Comparison of ENCODE assay signal across 8 cellular contexts in the genomic region with DNA sequence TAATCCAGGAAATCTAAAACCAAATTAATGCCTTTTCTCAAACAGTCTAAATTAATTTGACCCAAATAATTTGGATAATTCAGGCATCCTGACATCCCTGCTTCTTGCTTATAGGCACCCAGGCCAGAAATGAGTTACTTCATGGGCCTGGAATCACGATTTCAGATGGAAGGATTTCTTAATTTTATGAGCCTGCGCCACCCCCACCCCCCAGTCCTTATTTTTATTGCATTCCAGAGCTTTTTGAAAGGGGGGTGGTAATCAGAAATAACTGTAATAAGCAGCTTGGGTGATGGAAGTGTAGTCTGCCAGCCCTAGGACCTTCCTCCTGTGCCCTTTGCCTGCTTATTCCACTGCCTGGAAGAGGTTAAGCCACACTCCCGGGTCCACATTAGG. TPM values are rescaled to one million over a fixed set of nuclear protein-coding genes. Genes with fewer than 3 reads are reported as not detected.
A peak's percentile ranks its signal among the peaks of the same experiment; 100 is the strongest.
DNase-seq lines count a peak whose midpoint lies in the region; ATAC-seq and TF ChIP-seq lines count a peak whose summit lies in the region.

No MANE protein-coding gene starts in this region.

- POLR2A ChIA-PET in Caco-2 (lab: Charles Lee) (interaction anchor here (0.6 kb wide), 1 partner anchor 42 kb away, joined by 3 read pairs; no protein-coding TSS in a partner anchor), RWPE1 (lab: Yijun Ruan, JAX; ENCODE audit: low non-redundant PET) (no interaction called here)

- H3K9me3 ChIP-seq in Caco-2 (no peaks in the 10 kb centered on the region), ovary (no peaks in the 10 kb centered on the region)

- no peaks in the 10 kb centered on the region for H3K9me3 Mint-ChIP-seq in Caco-2 (ENCODE audit: unreplicated experiment)

- H3K27ac Mint-ChIP-seq in Caco-2 (ENCODE audit: unreplicated experiment) = peak overlapping the region; percentile 94

- no peaks in the 10 kb centered on the region for H3K27me3 Mint-ChIP-seq in Caco-2 (ENCODE audit: insufficient read depth, unreplicated experiment)

- no peak for TF ChIP-seq POLR2A in ovary (IDR thresholded peaks at IDR 0.05)

- peaks cover 7% of the 10 kb centered on the region for H3K4me1 Mint-ChIP-seq in Caco-2 (ENCODE audit: low read depth, unreplicated experiment)

- WGBS in ovary, 3 donors = 18 to 21% (median 20%) methylated on average over 3 of the region's 3 CpGs

- CTCF ChIA-PET in Caco-2 (lab: Charles Lee) = no interaction called here
- CTCF ChIA-PET in RWPE1 (lab: Yijun Ruan, JAX) = interaction anchor here (0.9 to 1.2 kb wide), 2 partner anchors 74 to 113 kb away, joined by 3 to 4 read pairs; no protein-coding TSS in a partner anchor

- DNase-seq in Caco-2 = no peak
- DNase-seq in RWPE1 (ENCODE audit: low spot score) = no peak
- no peak for DNase-seq in epithelial cell of proximal tubule (ENCODE audit: low read depth)
- DNase-seq in ovary = no peak
- no peak for DNase-seq in DMS79 treated with DMSO at 0.1 percent for 48 hours (lab: John Stamatoyannopoulos, UW)
- no peak for DNase-seq in H4 (ENCODE audit: low spot score)

- H3K4me1 ChIP-seq in Caco-2 (peaks cover 19% of the 10 kb centered on the region), ovary (ENCODE audit: insufficient read depth) (peaks cover 7% of the 10 kb centered on the region)

- TSS peak; percentile 28 for BruUV-seq in Caco-2 (replicated peaks; lab: Mats Ljungman, UMichigan)

- TF ChIP-seq CTCF in Caco-2 (IDR thresholded peaks at IDR 0.05; ENCODE audit: insufficient read depth in 1 of 2, low read depth in 1 of 2, low read length in 1 of 2, severe bottlenecking in 1 of 2, unreplicated experiment in 1 of 2) = no peak
- TF ChIP-seq CTCF in RWPE1 (conservative IDR thresholded peaks at IDR 0.05; ENCODE audit: low read depth) = no peak
- TF ChIP-seq CTCF in epithelial cell of proximal tubule (conservative IDR thresholded peaks at IDR 0.05; ENCODE audit: low read depth, low read length) = no peak
- no peak for TF ChIP-seq CTCF in ovary (IDR thresholded peaks at IDR 0.05)

- peaks cover 36% of the 10 kb centered on the region for H3K36me3 Mint-ChIP-seq in Caco-2 (ENCODE audit: insufficient read depth, unreplicated experiment)

- H3K36me3 ChIP-seq in Caco-2 (ENCODE audit: control insufficient read depth, insufficient read depth, low read length) = peaks cover 6% of the 10 kb centered on the region
- H3K36me3 ChIP-seq in ovary = no peaks in the 10 kb centered on the region

- H3K4me3 Mint-ChIP-seq in Caco-2 (ENCODE audit: unreplicated experiment) = peak overlapping the region; percentile 97

- TF ChIP-seq EP300 in ovary (IDR thresholded peaks at IDR 0.05) = no peak

- no peak for ATAC-seq in GM21619 (IDR thresholded peaks at IDR 0.05; ENCODE audit: unreplicated experiment)
- ATAC-seq in HG03432 (IDR thresholded peaks at IDR 0.05; ENCODE audit: unreplicated experiment) = no peak

- intact Hi-C loops in Caco-2 (cut with micrococcal nuclease; ENCODE audit: unreplicated experiment) = loop anchor here (2.0 kb wide), 1 partner anchor 123 kb away; a partner anchor contains a TSS
- intact Hi-C loops in ovary (cut with DNase I) = no loop called here

- peak overlapping the region; percentile 94 for H3K27ac ChIP-seq in RWPE1
- H3K27ac ChIP-seq in ovary = peak overlapping the region in 1 of 2 donors; percentile 74

- H3K4me3 ChIP-seq in Caco-2 (ENCODE audit: low read depth, low read length) (peak overlapping the region; percentile 88), epithelial cell of proximal tubule (ENCODE audit: low read depth, low read length) (peak overlapping the region; percentile 91), ovary (peak overlapping the region; percentile 72)

- no peaks in the 10 kb centered on the region for H3K27me3 ChIP-seq in Caco-2 (replicated peaks; ENCODE audit: control insufficient read depth, insufficient read depth, low read length)
- no peaks in the 10 kb centered on the region for H3K27me3 ChIP-seq in ovary

RNA-seq across cellular contexts. Expression of a gene that starts 1.3 kb away (rescaled TPM):
- total RNA-seq in Caco-2 (2022) = 202 and 214 TPM in 2 replicates
- 274 and 363 TPM in 2 replicates for total RNA-seq in epithelial cell of proximal tubule
- 100 to 1,000 TPM; 107 to 281 (median 252) TPM for total RNA-seq in ovary
- polyA plus RNA-seq in ovary = 100 to 1,000 TPM; 236 to 371 TPM
- 766 and 810 TPM in 2 replicates for total RNA-seq in H4 (2014; rRNA removed; shearing (Covaris generic))

RNA-seq across cellular contexts. Expression of a gene that starts 10.0 kb away (rescaled TPM):
- total RNA-seq in Caco-2 (2022) (68.8 and 69.8 TPM in 2 replicates), epithelial cell of proximal tubule (35.1 and 51.1 TPM in 2 replicates), ovary (10 to 100 TPM; 56.6 to 82.0 (median 61.7) TPM)
- 10 to 100 TPM; 30.2 to 42.8 TPM for polyA plus RNA-seq in ovary
- 18.5 and 36.8 TPM in 2 replicates for total RNA-seq in H4 (2014; rRNA removed; shearing (Covaris generic))

RNA-seq across cellular contexts. Expression of a gene that starts 20.8 kb away (rescaled TPM):
- total RNA-seq in Caco-2 (2022) = 83.9 and 86.7 TPM in 2 replicates
- total RNA-seq in epithelial cell of proximal tubule = 33.5 and 38.2 TPM in 2 replicates
- 10 to 100 TPM; 30.2 to 93.8 (median 74.8) TPM for total RNA-seq in ovary
- 10 to 100 TPM; 40.8 to 48.1 TPM for polyA plus RNA-seq in ovary
- total RNA-seq in H4 (2014; rRNA removed; shearing (Covaris generic)) = 15.8 and 17.6 TPM in 2 replicates

RNA-seq across cellular contexts. Expression of a gene that starts 40.8 kb away (rescaled TPM):
- total RNA-seq in Caco-2 (2022) (43.8 and 52.9 TPM in 2 replicates), epithelial cell of proximal tubule (26.3 and 39.2 TPM in 2 replicates), ovary (10 to 100 TPM; 18.6 to 31.9 (median 28.7) TPM)
- polyA plus RNA-seq in ovary = 10 to 100 TPM; 26.2 to 42.4 TPM
- 60.7 and 70.1 TPM in 2 replicates for total RNA-seq in H4 (2014; rRNA removed; shearing (Covaris generic))

RNA-seq across cellular contexts. Expression of a gene that starts 53.4 kb away (rescaled TPM):
- total RNA-seq in Caco-2 (2022) (0.79 and 1.6 TPM in 2 replicates), epithelial cell of proximal tubule (not detected in 2 replicates), ovary (1 to 10 TPM in 1 of 7 donors, under 1 TPM in 5, not detected in 1; 0.24 to 5.9 (median 0.64) TPM)
- under 1 TPM; 0.15 to 0.36 TPM for polyA plus RNA-seq in ovary
- total RNA-seq in H4 (2014; rRNA removed; shearing (Covaris generic)) = not detected in 2 replicates
